ENCODE assay signal across 35 cellular contexts in the genomic region with DNA sequence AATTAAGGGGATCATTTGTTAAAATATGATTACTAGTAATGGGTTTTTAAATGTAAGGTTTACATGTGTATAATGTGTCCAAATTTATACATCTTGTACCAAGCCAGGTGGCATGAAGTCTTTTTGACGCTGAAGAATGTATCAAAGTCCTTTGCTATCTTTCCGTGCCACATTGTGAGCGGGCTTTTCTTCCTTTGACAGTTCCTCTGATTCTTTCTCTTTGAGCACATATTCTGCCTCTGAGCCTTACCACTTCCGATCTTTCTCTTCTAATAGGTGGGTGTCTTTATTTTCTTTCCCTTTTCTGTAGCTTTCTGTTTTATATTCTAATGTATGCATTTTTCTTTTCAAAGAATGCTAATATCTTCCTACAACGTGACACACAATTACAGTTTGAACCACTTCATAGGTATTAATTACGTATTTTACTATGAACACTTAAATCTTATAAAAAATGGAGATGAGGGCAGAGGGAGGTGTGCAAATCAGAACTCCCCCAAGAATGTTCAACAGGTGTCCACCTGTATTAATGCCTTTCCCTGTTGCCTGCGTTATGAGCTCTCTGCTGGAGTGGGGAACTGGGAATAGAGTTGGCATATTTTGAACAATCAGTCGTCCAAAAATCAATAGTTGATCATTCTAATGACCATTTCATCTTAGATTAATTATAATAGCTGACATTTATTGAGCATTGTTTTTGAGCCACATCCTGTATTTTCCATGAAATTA.
"Had no signal": no experiment of that assay in that cellular context is flagged by ENCODE, and none has a peak within 500 bp of the region (broad histone marks: within the 10 kb centered on the region; RNA-seq: fewer than 3 reads in every experiment).

No MANE protein-coding gene starts in this region.

- DNase-seq: Karpas-422, Kasumi-1, MG63, MM.1S, MV-4-11, NCI-H1048, NCI-H1092, NCI-H1092 treated with DMSO at 0.1 percent for 48 hours, NCI-H1105, NCI-H1105 treated with DMSO at 0.1 percent for 48 hours, NCI-H1417, NCI-H1417 treated with DMSO at 0.1 percent for 48 hours, NCI-H1436, NCI-H1436 treated with DMSO at 0.1 percent for 48 hours, NCI-H146, NCI-H1694, NCI-H1694 treated with DMSO at 0.1 percent for 48 hours, NCI-H187, NCI-H1930, NCI-H2029, NCI-H2029 treated with DMSO at 0.1 percent for 48 hours, NCI-H2081, NCI-H2081 treated with DMSO at 0.1 percent for 48 hours, NCI-H2107, NCI-H2171, NCI-H2171 treated with DMSO at 0.1 percent for 48 hours, NCI-H2227 treated with DMSO at 0.1 percent for 48 hours, NCI-H226, NCI-H345, NCI-H446, NCI-H446 treated with DMSO at 0.1 percent for 48 hours, NCI-H510A, NCI-H510A treated with DMSO at 0.1 percent for 48 hours, NCI-H524, NCI-H524 treated with DMSO at 0.1 percent for 48 hours had no signal

- H3K36me3 ChIP-seq: MG63 had no signal

- H3K9me3 ChIP-seq: MG63 had no signal

- H3K4me3 ChIP-seq: MG63 had no signal
